ENCODE assay signal across 8 cellular contexts in the genomic region with DNA sequence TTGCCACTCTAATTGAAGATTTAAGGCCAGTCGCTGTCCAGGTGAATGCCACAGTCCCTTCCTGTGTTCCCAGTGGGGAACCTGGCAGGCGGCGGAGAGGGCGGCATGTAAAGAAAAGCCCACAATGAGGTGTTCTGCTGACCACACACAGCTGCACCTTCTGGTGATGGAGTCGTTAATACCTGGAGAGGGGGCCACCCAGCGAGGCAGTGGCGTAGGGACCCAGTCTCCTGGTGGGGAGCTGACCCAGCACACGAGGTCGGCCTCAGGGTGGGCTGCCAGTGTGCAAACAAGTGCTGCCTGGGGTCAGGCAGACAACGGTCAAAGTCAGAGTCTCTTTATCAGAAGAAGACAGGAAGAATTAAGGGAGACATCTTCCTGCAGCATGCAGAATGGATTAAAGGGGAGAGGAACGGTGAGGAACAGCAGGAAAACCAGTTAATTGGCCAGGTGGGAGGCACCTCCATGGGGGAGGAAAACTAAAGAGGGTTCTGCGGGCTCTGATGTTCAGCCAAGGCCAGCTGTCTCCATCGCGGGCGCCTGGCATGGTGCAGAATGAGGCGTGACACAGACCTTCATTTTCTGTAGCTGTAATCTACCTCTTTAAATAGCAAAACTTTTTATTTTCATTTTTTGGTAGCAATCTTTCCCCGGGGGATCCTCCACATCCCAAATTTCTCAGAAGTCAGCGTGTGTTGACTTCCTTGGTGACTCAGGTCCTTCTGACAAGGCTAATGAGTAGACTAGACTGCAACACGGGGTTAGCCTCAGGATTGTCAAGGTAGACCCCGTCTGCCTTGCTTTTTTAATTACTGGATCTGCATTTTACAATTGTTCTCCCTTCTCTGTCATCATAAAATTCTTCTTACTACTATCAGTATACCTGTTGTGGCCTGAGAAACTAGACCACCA.
A peak's percentile ranks its signal among the peaks of the same experiment; 100 is the strongest.
DNase-seq lines count a peak whose midpoint lies in the region; ATAC-seq and TF ChIP-seq lines count a peak whose summit lies in the region.
"Had no signal": no experiment of that assay in that cellular context is flagged by ENCODE, and none has a peak within 500 bp of the region (broad histone marks: within the 10 kb centered on the region; RNA-seq: fewer than 3 reads in every experiment).

No MANE protein-coding gene starts in this region.

- BruUV-seq in PC-3 (replicated peaks; lab: Mats Ljungman, UMichigan), result no TSS peak

- H3K27me3 ChIP-seq in PC-3 (ENCODE audit: low read length) (no peaks in the 10 kb centered on the region), skeletal muscle tissue (ENCODE audit: control insufficient read depth in 3 of 3, insufficient read depth in 3 of 3, low read length in 3 of 3) (no peaks in the 10 kb centered on the region)
- H3K27me3 ChIP-seq: MG63 had no signal

- DNase-seq in G401 (ENCODE audit: low spot score) (peak; percentile 47), PC-3 (peak; percentile 17), dedifferentiated amniotic fluid mesenchymal stem cell (ENCODE audit: extremely low spot score) (peak; percentile 45), NCI-H1436 treated with DMSO at 0.1 percent for 48 hours (lab: John Stamatoyannopoulos, UW) (no peak)
- no peak for DNase-seq in effector CD8-positive, alpha-beta T cell (lab: John Stamatoyannopoulos, UW)

- H3K4me3 ChIP-seq in PC-3 (ENCODE audit: low read length) (no peak overlapping the region), skeletal muscle tissue (ENCODE audit: low read length in 3 of 3) (no peak overlapping the region)
- H3K4me3 ChIP-seq: MG63 had no signal

- H3K9me3 ChIP-seq in PC-3 (ENCODE audit: low read length) (no peaks in the 10 kb centered on the region), skeletal muscle tissue (ENCODE audit: control insufficient read depth in 3 of 3, low read length in 3 of 3) (no peaks in the 10 kb centered on the region)
- H3K9me3 ChIP-seq: MG63 had no signal

- CTCF ChIA-PET in PC-3 (lab: Charles Lee), result no interaction called here

- no peak overlapping the region for H3K9ac ChIP-seq in PC-3 (ENCODE audit: low read length)
- H3K9ac ChIP-seq in skeletal muscle tissue (ENCODE audit: low read depth in 1 of 3, low read length in 3 of 3), result no peak overlapping the region

- no peak for TF ChIP-seq CTCF in PC-3 (conservative IDR thresholded peaks at IDR 0.05; ENCODE audit: low read depth, low read length)

- peak overlapping the region; percentile 49 for H3K4me2 ChIP-seq in PC-3 (ENCODE audit: low read length)

- H3K36me3 ChIP-seq in PC-3 (ENCODE audit: low read depth, low read length), result no peaks in the 10 kb centered on the region
- no peaks in the 10 kb centered on the region for H3K36me3 ChIP-seq in skeletal muscle tissue (ENCODE audit: control insufficient read depth in 3 of 3, insufficient read depth in 3 of 3, low read length in 3 of 3)
- H3K36me3 ChIP-seq: MG63 had no signal

- intact Hi-C loops in PC-3 (cut with micrococcal nuclease), result no loop called here

- H2AFZ ChIP-seq in PC-3 (ENCODE audit: low read length), result no peak overlapping the region

- no peaks in the 10 kb centered on the region for H3K79me2 ChIP-seq in PC-3 (ENCODE audit: low read length)

- H3K27ac ChIP-seq in PC-3 (ENCODE audit: low read length), result peak overlapping the region; percentile 48
- H3K27ac ChIP-seq in skeletal muscle tissue (ENCODE audit: low read depth, low read length), result peak overlapping the region; percentile 41

- POLR2A ChIA-PET in PC-3 (lab: Charles Lee; ENCODE audit: unreplicated experiment), result no interaction called here

- no peaks in the 10 kb centered on the region for H4K20me1 ChIP-seq in PC-3 (ENCODE audit: low read length)

- H3K9me2 ChIP-seq in PC-3 (replicated peaks; ENCODE audit: low read length), result no peaks in the 10 kb centered on the region

- in situ Hi-C loops in G401 (cut with HindIII; ENCODE audit: low sequenced_read_pairs), result no loop called here

- peak; percentile 39 for ATAC-seq in PC-3
- ATAC-seq in HG03457 (IDR thresholded peaks at IDR 0.05; ENCODE audit: unreplicated experiment), result no peak

- H3K4me1 ChIP-seq in PC-3 (ENCODE audit: insufficient read depth, low read length) (peaks cover 10% of the 10 kb centered on the region), skeletal muscle tissue (ENCODE audit: control insufficient read depth in 3 of 3, insufficient read depth in 3 of 3, low read length in 3 of 3) (peaks cover 0 to 23% (median 3%) of the 10 kb centered on the region in 3 donors)

- no peaks in the 10 kb centered on the region for H3F3A ChIP-seq in PC-3 (ENCODE audit: low read length, unreplicated experiment)

Comparison
In these comparisons a context has a peak if more than half of its experiments do, and no peak if none do; other contexts are left out.
1. DNase-seq: peak in G401 (single experiment), PC-3 (single experiment) and dedifferentiated amniotic fluid mesenchymal stem cell (single experiment); none in NCI-H1436 treated with DMSO at 0.1 percent for 48 hours (single experiment) and effector CD8-positive, alpha-beta T cell (single experiment).